1 cellular context compared by ENCODE assay signal in the genomic region with DNA sequence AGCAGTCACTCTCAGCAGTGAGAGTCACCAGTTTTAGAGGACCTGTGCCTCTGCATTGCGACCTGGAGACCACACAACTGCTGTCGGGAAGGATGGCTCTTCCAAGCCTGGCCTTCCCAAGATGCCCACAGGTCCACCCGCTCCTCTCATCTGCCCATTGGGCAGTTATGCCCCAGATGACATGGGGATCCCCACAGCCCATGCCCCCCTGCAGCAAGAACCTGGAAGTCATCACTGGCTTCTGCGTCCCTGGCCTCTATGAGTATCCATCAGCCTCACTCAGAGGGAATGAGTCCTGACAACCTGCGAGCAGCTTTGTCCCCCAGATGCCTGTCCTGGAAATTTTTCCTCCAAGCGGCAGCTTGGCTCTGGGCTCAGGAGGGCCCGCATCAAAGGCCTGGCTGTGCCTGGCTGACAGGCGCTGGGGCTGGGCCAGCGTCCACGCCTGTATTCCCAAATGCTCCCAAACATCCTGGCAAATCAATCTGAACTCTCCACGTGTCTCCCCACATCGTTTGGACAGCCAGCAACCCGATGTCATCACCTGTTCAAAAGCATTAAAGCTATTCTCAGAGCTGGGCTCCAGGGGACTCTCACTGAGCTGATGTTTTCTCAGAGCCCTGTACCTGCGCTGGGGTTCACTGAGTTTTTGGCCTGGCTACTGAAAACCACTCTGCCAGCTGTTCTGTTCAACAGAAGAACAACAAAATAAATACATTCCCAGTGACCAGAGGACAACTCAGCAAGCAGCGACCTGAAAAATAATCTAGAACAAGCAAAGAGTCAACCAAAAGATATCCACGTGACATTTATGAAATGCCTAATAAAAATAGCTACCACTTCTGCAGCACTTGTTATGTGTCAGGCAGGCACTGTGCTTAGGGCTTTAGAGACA.
TF ChIP-seq lines count a peak whose summit lies in the region.

No MANE protein-coding gene starts in this region.

TF ChIP-seq in A549, 52 proteins besides CTCF, POLR2A, EP300 and RAD21 (continued from another document):
- TF ChIP-seq, protein P1, sequence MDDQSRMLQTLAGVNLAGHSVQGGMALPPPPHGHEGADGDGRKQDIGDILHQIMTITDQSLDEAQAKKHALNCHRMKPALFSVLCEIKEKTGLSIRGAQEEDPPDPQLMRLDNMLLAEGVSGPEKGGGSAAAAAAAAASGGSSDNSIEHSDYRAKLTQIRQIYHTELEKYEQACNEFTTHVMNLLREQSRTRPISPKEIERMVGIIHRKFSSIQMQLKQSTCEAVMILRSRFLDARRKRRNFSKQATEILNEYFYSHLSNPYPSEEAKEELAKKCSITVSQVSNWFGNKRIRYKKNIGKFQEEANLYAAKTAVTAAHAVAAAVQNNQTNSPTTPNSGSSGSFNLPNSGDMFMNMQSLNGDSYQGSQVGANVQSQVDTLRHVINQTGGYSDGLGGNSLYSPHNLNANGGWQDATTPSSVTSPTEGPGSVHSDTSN (IDR thresholded peaks at IDR 0.05): no peak
